In the genomic region with DNA sequence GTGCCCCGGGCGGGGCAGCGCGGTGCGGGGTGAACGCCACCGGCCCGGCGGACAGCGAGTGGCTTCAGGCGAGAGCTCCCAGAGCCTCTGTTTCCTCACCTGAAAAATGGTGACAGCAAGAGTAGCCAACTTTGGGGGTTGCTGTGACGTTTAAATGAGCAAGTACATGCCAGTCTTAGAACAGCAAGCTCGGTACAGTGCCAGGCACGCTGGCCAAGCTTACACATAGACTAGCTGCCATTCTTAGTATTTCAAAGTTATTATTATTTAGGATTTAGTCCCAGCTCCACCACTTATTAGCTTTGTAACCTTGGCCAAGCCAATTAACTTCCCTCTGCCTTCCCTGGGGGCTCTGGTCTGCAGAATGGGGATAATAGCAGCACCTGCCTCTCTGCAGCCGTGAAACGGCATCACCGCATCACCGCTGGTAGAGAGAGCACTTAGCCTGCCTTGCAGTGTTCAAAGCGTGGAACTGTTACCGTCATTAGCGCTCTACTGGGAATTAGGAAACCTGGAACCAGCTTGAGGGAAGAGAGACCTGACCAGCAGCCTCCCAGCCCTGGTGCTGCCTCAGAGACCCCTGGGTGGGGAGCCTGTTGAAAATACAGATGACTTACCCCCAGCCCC, we compare ENCODE assay signal across 8 cellular contexts. TPM values are rescaled to one million over a fixed set of nuclear protein-coding genes. Genes with fewer than 3 reads are reported as not detected.
DNase-seq lines count a peak whose midpoint lies in the region; ATAC-seq and TF ChIP-seq lines count a peak whose summit lies in the region.

A gene with protein sequence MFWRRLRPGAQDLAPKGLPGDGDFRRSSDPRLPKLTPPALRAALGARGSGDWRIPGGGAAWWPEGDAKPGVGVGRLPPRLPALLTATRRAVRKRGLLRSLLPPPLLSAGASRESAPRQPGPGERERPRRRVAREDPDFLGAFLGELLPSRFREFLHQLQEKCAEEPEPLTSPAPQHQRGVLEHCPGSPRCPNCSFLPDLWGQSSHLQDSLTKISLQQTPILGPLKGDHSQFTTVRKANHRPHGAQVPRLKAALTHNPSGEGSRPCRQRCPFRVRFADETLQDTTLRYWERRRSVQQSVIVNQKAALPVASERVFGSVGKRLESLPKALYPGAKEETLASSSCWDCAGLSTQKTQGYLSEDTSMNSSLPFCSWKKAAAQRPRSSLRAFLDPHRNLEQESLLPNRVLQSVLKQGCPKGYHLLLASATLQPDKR (minus strand): TSS at position 433 of the 627 bp plus-strand sequence. CDS start 527 bp downstream, outside the sequence.

- no peak within 1 kb of the TSS for H3K27ac Mint-ChIP-seq in activated naive CD8-positive, alpha-beta T cell treated with anti-CD3 and anti-CD28 coated beads, Interleukin-2, amount 10 ng/mL, durations not matched to agents 7 days and 5 days

- no peak for ATAC-seq in activated naive CD8-positive, alpha-beta T cell treated with anti-CD3 and anti-CD28 coated beads, Interleukin-2, amount 10 ng/mL, durations not matched to agents 7 days and 5 days (ENCODE audit: low read depth)
- ATAC-seq in left lung: no peak
- ATAC-seq in GM21390 (IDR thresholded peaks at IDR 0.05; ENCODE audit: unreplicated experiment): no peak

- H3K4me1 Mint-ChIP-seq in activated naive CD8-positive, alpha-beta T cell treated with anti-CD3 and anti-CD28 coated beads, Interleukin-2, amount 10 ng/mL, durations not matched to agents 7 days and 5 days: peaks cover 21% of the 10 kb centered on the region

- WGBS in suprapubic skin: 41% methylated on average over 10 of the region's 21 CpGs
- WGBS in adrenal gland, 4 donors: 31 to 76% (median 52%) methylated on average over 7 to 21 of the region's 21 CpGs

- POLR2A ChIA-PET in activated naive CD8-positive, alpha-beta T cell treated with anti-CD3 and anti-CD28 coated beads, Interleukin-2, amount 10 ng/mL, durations not matched to agents 7 days and 5 days (lab: Charles Lee): interaction anchor here (1.5 kb wide), 1 partner anchor 478 kb away, joined by 3 read pairs; no protein-coding TSS in a partner anchor

- H3K27me3 ChIP-seq in left lung: peaks cover 0 to 36% of the 10 kb centered on the region in 2 donors
- H3K27me3 ChIP-seq in suprapubic skin: peaks cover 7% of the 10 kb centered on the region
- no peaks in the 10 kb centered on the region for H3K27me3 ChIP-seq in adrenal gland

- TF ChIP-seq POLR2A in suprapubic skin (IDR thresholded peaks at IDR 0.05): no peak
- no peak for TF ChIP-seq POLR2A in adrenal gland (IDR thresholded peaks at IDR 0.05)

- peaks cover 18 to 42% of the 10 kb centered on the region in 2 donors for H3K4me1 ChIP-seq in left lung
- peaks cover 28% of the 10 kb centered on the region for H3K4me1 ChIP-seq in suprapubic skin
- peaks cover 0 to 10% of the 10 kb centered on the region in 2 donors for H3K4me1 ChIP-seq in adrenal gland (replicated peaks in 1 of 2)

- no peaks in the 10 kb centered on the region for H3K36me3 ChIP-seq in left lung
- H3K36me3 ChIP-seq in suprapubic skin: no peaks in the 10 kb centered on the region
- H3K36me3 ChIP-seq in adrenal gland (replicated peaks in 1 of 2): no peaks in the 10 kb centered on the region

- H3K27ac ChIP-seq in left lung: peak within 1 kb of the TSS in 1 of 2 donors; percentile 13
- peak within 1 kb of the TSS; percentile 1 for H3K27ac ChIP-seq in suprapubic skin
- peak within 1 kb of the TSS in 1 of 5 donors; percentile 5 for H3K27ac ChIP-seq in adrenal gland

- no peak for TF ChIP-seq CTCF in left lung (IDR thresholded peaks at IDR 0.05)
- TF ChIP-seq CTCF in suprapubic skin (IDR thresholded peaks at IDR 0.05): no peak
- TF ChIP-seq CTCF in adrenal gland (IDR thresholded peaks at IDR 0.05): no peak

- H3K9me3 ChIP-seq in left lung (no peaks in the 10 kb centered on the region), suprapubic skin (no peaks in the 10 kb centered on the region), adrenal gland (replicated peaks in 1 of 3) (no peaks in the 10 kb centered on the region)

- intact Hi-C loops in left lung (cut with DNase I) (no loop called here), adrenal gland (cut with DNase I) (no loop called here)

- DNase-seq in NCI-H1417 (lab: John Stamatoyannopoulos, UW) (peak; percentile 15 to 83 (median 65)), NCI-H1417 treated with DMSO at 0.1 percent for 48 hours (lab: John Stamatoyannopoulos, UW) (no peak), left lung (no peak), suprapubic skin (ENCODE audit: low spot score in 2 of 2) (no peak), adrenal gland (no peak), DMS114 treated with DMSO at 0.1 percent for 48 hours (lab: John Stamatoyannopoulos, UW; ENCODE audit: unreplicated experiment) (no peak)
- no peak for DNase-seq in activated naive CD8-positive, alpha-beta T cell treated with anti-CD3 and anti-CD28 coated beads, Interleukin-2, amount 10 ng/mL, durations not matched to agents 7 days and 5 days

- no peaks in the 10 kb centered on the region for H3K9me3 Mint-ChIP-seq in activated naive CD8-positive, alpha-beta T cell treated with anti-CD3 and anti-CD28 coated beads, Interleukin-2, amount 10 ng/mL, durations not matched to agents 7 days and 5 days

- H3K36me3 Mint-ChIP-seq in activated naive CD8-positive, alpha-beta T cell treated with anti-CD3 and anti-CD28 coated beads, Interleukin-2, amount 10 ng/mL, durations not matched to agents 7 days and 5 days: no peaks in the 10 kb centered on the region

- TF ChIP-seq EP300 in suprapubic skin (IDR thresholded peaks at IDR 0.05): no peak

- H3K4me3 ChIP-seq in left lung (peak within 1 kb of the TSS; percentile 34 to 39), suprapubic skin (peak within 1 kb of the TSS; percentile 61), adrenal gland (peak within 1 kb of the TSS in 2 of 4 donors; percentile 6 to 66)

- peaks cover 38% of the 10 kb centered on the region for H3K27me3 Mint-ChIP-seq in activated naive CD8-positive, alpha-beta T cell treated with anti-CD3 and anti-CD28 coated beads, Interleukin-2, amount 10 ng/mL, durations not matched to agents 7 days and 5 days

- peak within 1 kb of the TSS; percentile 20 for H3K4me3 Mint-ChIP-seq in activated naive CD8-positive, alpha-beta T cell treated with anti-CD3 and anti-CD28 coated beads, Interleukin-2, amount 10 ng/mL, durations not matched to agents 7 days and 5 days

RNA-seq across cellular contexts. Expression of the gene that starts here (rescaled TPM):
- total RNA-seq in activated naive CD8-positive, alpha-beta T cell treated with anti-CD3 and anti-CD28 coated beads, Interleukin-2, amount 10 ng/mL, durations not matched to agents 7 days and 5 days: not detected
- total RNA-seq in left lung (not detected), suprapubic skin (under 1 TPM in 1 of 4 donors, not detected in 3; 0.64 TPM), adrenal gland (under 1 TPM in 2 of 8 donors, not detected in 6; 0.14 to 0.37 TPM)
- under 1 TPM in 2 of 3 donors, not detected in 1; 0.56 to 0.74 TPM for polyA plus RNA-seq in adrenal gland

Comparison
In these comparisons a context has a peak if more than half of its experiments do, and no peak if none do; other contexts are left out.
1. DNase-seq: peak in NCI-H1417 (3 of 3); none in NCI-H1417 treated with DMSO at 0.1 percent for 48 hours (single experiment), activated naive CD8-positive, alpha-beta T cell treated with anti-CD3 and anti-CD28 coated beads, Interleukin-2, amount 10 ng/mL, durations not matched to agents 7 days and 5 days (single experiment), left lung (0 of 2), suprapubic skin (0 of 2), adrenal gland (0 of 7) and DMS114 treated with DMSO at 0.1 percent for 48 hours (single experiment).